Comparison of ENCODE assay signal across 9 cellular contexts in the genomic region with DNA sequence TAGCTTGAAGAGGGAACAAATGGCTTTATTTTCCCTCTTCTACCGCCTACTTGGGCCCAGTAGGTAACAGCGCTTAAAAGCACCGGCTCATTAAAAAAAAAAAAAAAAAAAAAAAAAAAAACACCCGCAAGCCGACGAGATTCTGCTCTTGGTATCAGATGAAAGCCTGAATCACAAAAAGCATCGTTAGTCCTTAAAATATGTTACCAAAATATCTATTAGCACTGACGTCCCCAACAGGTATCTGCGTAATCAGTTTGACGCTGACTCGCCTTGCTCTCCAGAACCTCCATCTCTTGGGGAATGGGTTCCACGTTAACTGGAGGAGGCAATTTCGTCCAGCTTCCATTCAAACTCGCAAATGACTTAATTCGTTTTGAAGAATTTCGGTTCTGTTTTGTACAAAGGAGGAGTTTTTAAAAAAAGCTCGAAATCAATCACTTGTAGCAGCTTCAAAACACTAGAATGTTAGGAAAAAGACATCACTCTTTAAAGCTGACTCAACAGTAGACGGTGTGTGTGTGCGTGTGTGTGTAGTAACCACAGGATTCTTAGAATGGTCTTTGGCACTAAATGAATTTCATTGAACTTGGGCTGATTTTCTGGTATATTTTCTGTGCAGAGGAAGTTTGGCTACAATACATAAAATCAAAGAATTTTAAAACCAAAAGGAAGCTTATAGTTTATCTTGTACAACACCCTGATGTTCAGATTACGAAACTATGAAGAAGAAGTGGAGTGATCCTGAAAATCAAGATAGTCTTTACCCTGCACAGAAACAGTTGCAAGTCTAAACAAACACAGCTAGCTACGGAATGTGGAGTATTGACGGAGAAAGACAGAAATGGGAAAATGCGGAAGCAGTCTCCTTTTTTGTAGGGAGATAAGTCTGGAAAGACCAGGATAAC. TPM values are rescaled to one million over a fixed set of nuclear protein-coding genes. Genes with fewer than 3 reads are reported as not detected.
DNase-seq lines count a peak whose midpoint lies in the region; ATAC-seq, FAIRE-seq and TF ChIP-seq lines count a peak whose summit lies in the region.
"Had no signal": no experiment of that assay in that cellular context is flagged by ENCODE, and none has a peak within 500 bp of the region (broad histone marks: within the 10 kb centered on the region; RNA-seq: fewer than 3 reads in every experiment).

No MANE protein-coding gene starts in this region.

- TF ChIP-seq EP300 in Ishikawa (IDR thresholded peaks at IDR 0.05; ENCODE audit: borderline replicate concordance) = no peak

- no peak for TF ChIP-seq RAD21 in Ishikawa (IDR thresholded peaks at IDR 0.05; ENCODE audit: low read depth)

- H3K36me3 ChIP-seq in bronchial epithelial cell (ENCODE audit: control insufficient read depth, insufficient read depth, low read length) (no peaks in the 10 kb centered on the region), left lung (no peaks in the 10 kb centered on the region)

- H3K4me1 ChIP-seq in left lung = peaks cover 0 to 22% of the 10 kb centered on the region in 2 donors

- DNase-seq in NCI-H2107 treated with DMSO at 0.1 percent for 48 hours (lab: John Stamatoyannopoulos, UW; ENCODE audit: unreplicated experiment) (peak; percentile 55), NCI-H2107 (lab: John Stamatoyannopoulos, UW) (no peak), T-helper 22 cell (ENCODE audit: low read depth) (peak; percentile 39), bronchial epithelial cell (ENCODE audit: low read depth) (peak; percentile 87), left lung (no peak)
- peak; percentile 67 for DNase-seq in stimulated activated CD4-positive, alpha-beta T cell treated with anti-CD3 and anti-CD28 coated beads, Interleukin-4, amount 100 ng/mL, for 24 hours

- ATAC-seq in left lung (peak; percentile 10), GM19463 (IDR thresholded peaks at IDR 0.05; ENCODE audit: unreplicated experiment) (no peak)

- peak overlapping the region; percentile 73 to 89 for H3K27ac ChIP-seq in left lung

- no peak for FAIRE-seq in bronchial epithelial cell (lab: Jason Lieb, UNC)
- FAIRE-seq: G401.6 had no signal

- no peaks in the 10 kb centered on the region for H3K27me3 ChIP-seq in bronchial epithelial cell (ENCODE audit: control insufficient read depth, insufficient read depth, low read length)
- peaks cover 0 to 7% of the 10 kb centered on the region in 2 donors for H3K27me3 ChIP-seq in left lung

- H3K9me3 ChIP-seq in left lung = no peaks in the 10 kb centered on the region

- H3K4me3 ChIP-seq in bronchial epithelial cell (ENCODE audit: low read depth, low read length) (peak overlapping the region; percentile 58), left lung (peak overlapping the region; percentile 74 to 77)

- no peak for TF ChIP-seq CTCF in bronchial epithelial cell (IDR thresholded peaks at IDR 0.05; ENCODE audit: insufficient read depth, low read length, severe bottlenecking)
- no peak for TF ChIP-seq CTCF in left lung (IDR thresholded peaks at IDR 0.05)

- intact Hi-C loops in left lung (cut with DNase I) = no loop called here

TF ChIP-seq in Ishikawa, 13 proteins besides CTCF, POLR2A, EP300 and RAD21:
- TF ChIP-seq CREB1 (IDR thresholded peaks at IDR 0.05; ENCODE audit: low read depth) (no peak), FOXM1 (IDR thresholded peaks at IDR 0.05; ENCODE audit: borderline replicate concordance, low read depth) (0 out of 2 replicates have a peak, but pooled peaks have one; percentile 3)
- TF ChIP-seq, protein P1, sequence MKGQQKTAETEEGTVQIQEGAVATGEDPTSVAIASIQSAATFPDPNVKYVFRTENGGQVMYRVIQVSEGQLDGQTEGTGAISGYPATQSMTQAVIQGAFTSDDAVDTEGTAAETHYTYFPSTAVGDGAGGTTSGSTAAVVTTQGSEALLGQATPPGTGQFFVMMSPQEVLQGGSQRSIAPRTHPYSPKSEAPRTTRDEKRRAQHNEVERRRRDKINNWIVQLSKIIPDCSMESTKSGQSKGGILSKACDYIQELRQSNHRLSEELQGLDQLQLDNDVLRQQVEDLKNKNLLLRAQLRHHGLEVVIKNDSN (IDR thresholded peaks at IDR 0.05) = no peak
- TF ChIP-seq, protein P2, sequence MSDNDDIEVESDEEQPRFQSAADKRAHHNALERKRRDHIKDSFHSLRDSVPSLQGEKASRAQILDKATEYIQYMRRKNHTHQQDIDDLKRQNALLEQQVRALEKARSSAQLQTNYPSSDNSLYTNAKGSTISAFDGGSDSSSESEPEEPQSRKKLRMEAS (IDR thresholded peaks at IDR 0.05) = no peak

RNA-seq across cellular contexts. Expression of a gene that starts 1.1 kb away (rescaled TPM):
- total RNA-seq in bronchial epithelial cell (6.1 and 8.3 TPM in 2 replicates), left lung (10 to 100 TPM; 12.1 to 17.4 TPM)

Comparison
In these comparisons a context has a peak if more than half of its experiments do, and no peak if none do; other contexts are left out.
1. DNase-seq: peak in NCI-H2107 treated with DMSO at 0.1 percent for 48 hours (single experiment), T-helper 22 cell (single experiment), bronchial epithelial cell (single experiment) and stimulated activated CD4-positive, alpha-beta T cell treated with anti-CD3 and anti-CD28 coated beads, Interleukin-4, amount 100 ng/mL, for 24 hours (single experiment); none in NCI-H2107 (single experiment) and left lung (0 of 2).